In the genomic region with DNA sequence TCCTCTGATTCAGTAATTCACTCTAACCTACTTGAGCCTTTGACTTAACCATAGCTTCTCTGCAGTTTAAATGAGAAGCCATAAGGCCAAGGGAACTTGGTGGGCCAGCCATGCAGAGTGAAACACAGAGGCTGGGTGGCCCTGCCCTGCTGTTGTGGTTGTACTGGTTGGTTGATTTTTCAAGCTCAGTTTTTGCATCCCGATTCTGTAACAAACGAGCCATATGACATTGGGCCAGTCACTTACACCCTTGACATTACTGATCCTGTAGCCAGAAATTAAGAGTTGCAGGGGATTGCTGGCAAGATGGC, we compare ENCODE assay signal across 9 cellular contexts. TPM values are rescaled to one million over a fixed set of nuclear protein-coding genes. Genes with fewer than 3 reads are reported as not detected.
DNase-seq lines count a peak whose midpoint lies in the region; ATAC-seq lines count a peak whose summit lies in the region.
"Had no signal": no experiment of that assay in that cellular context is flagged by ENCODE, and none has a peak within 500 bp of the region (broad histone marks: within the 10 kb centered on the region; RNA-seq: fewer than 3 reads in every experiment).

No MANE protein-coding gene starts in this region.

- H3K4me1 Mint-ChIP-seq in T-helper 1 cell treated with Interleukin-12 subunit alpha and Interleukin-12 subunit beta and Interleukin-4 antibody, amounts not matched to agents 30 μg/mL and 1 μg/mL, for 36 hours (ENCODE audit: low read depth) = peaks cover 27% of the 10 kb centered on the region
- peaks cover 30% of the 10 kb centered on the region for H3K4me1 Mint-ChIP-seq in T-helper 17 cell
- peaks cover 44% of the 10 kb centered on the region for H3K4me1 Mint-ChIP-seq in stimulated activated memory B cell treated with anti-CD40 and anti-IgM and Interleukin-4, amounts not matched to agents 10 μg/mL and 1 μg/mL and 100 μg/mL, for 72 hours

- DNase-seq in T-helper 1 cell (no peak), T-helper 17 cell (no peak), germinal center (ENCODE audit: low spot score) (peak; percentile 44), anterior cingulate cortex (lab: John Stamatoyannopoulos, UW) (no peak)
- no peak for DNase-seq in stimulated activated CD8-positive, alpha-beta memory T cell treated with anti-CD3 and anti-CD28 coated beads, Interleukin-4, amount 100 ng/mL, for 48 hours
- DNase-seq: NCI-H526 treated with DMSO at 0.1 percent for 48 hours had no signal

- peak overlapping the region; percentile 47 for H3K4me3 Mint-ChIP-seq in T-helper 1 cell treated with Interleukin-12 subunit alpha and Interleukin-12 subunit beta and Interleukin-4 antibody, amounts not matched to agents 30 μg/mL and 1 μg/mL, for 36 hours
- peak overlapping the region; percentile 99 for H3K4me3 Mint-ChIP-seq in T-helper 17 cell
- H3K4me3 Mint-ChIP-seq in stimulated activated memory B cell treated with anti-CD40 and anti-IgM and Interleukin-4, amounts not matched to agents 10 μg/mL and 1 μg/mL and 100 μg/mL, for 72 hours = peak overlapping the region; percentile 58

- no peak for ATAC-seq in T-helper 17 cell
- no peak for ATAC-seq in stimulated activated memory B cell treated with anti-CD40 and anti-IgM and Interleukin-4, amounts not matched to agents 10 μg/mL and 1 μg/mL and 100 μg/mL, for 72 hours
- no peak for ATAC-seq in GM21360 (IDR thresholded peaks at IDR 0.05; ENCODE audit: unreplicated experiment)

- peaks cover 32% of the 10 kb centered on the region for H3K27me3 Mint-ChIP-seq in T-helper 1 cell treated with Interleukin-12 subunit alpha and Interleukin-12 subunit beta and Interleukin-4 antibody, amounts not matched to agents 30 μg/mL and 1 μg/mL, for 36 hours (ENCODE audit: low read depth)
- H3K27me3 Mint-ChIP-seq in T-helper 17 cell = peaks cover 19% of the 10 kb centered on the region
- no peaks in the 10 kb centered on the region for H3K27me3 Mint-ChIP-seq in stimulated activated memory B cell treated with anti-CD40 and anti-IgM and Interleukin-4, amounts not matched to agents 10 μg/mL and 1 μg/mL and 100 μg/mL, for 72 hours

- H3K36me3 Mint-ChIP-seq in T-helper 1 cell treated with Interleukin-12 subunit alpha and Interleukin-12 subunit beta and Interleukin-4 antibody, amounts not matched to agents 30 μg/mL and 1 μg/mL, for 36 hours (ENCODE audit: low read depth) = no peaks in the 10 kb centered on the region
- peaks cover 6% of the 10 kb centered on the region for H3K36me3 Mint-ChIP-seq in T-helper 17 cell (ENCODE audit: low read depth)
- H3K36me3 Mint-ChIP-seq in stimulated activated memory B cell treated with anti-CD40 and anti-IgM and Interleukin-4, amounts not matched to agents 10 μg/mL and 1 μg/mL and 100 μg/mL, for 72 hours = no peaks in the 10 kb centered on the region

- H3K9me3 ChIP-seq in T-helper 17 cell (ENCODE audit: control insufficient read depth, low read length, poor library complexity, severe bottlenecking) = no peaks in the 10 kb centered on the region

- H3K27ac Mint-ChIP-seq in T-helper 1 cell treated with Interleukin-12 subunit alpha and Interleukin-12 subunit beta and Interleukin-4 antibody, amounts not matched to agents 30 μg/mL and 1 μg/mL, for 36 hours = no peak overlapping the region
- H3K27ac Mint-ChIP-seq in T-helper 17 cell = peak overlapping the region; percentile 97
- H3K27ac Mint-ChIP-seq in stimulated activated memory B cell treated with anti-CD40 and anti-IgM and Interleukin-4, amounts not matched to agents 10 μg/mL and 1 μg/mL and 100 μg/mL, for 72 hours = peak overlapping the region; percentile 87

- no peaks in the 10 kb centered on the region for H3K9me3 Mint-ChIP-seq in T-helper 1 cell treated with Interleukin-12 subunit alpha and Interleukin-12 subunit beta and Interleukin-4 antibody, amounts not matched to agents 30 μg/mL and 1 μg/mL, for 36 hours
- no peaks in the 10 kb centered on the region for H3K9me3 Mint-ChIP-seq in stimulated activated memory B cell treated with anti-CD40 and anti-IgM and Interleukin-4, amounts not matched to agents 10 μg/mL and 1 μg/mL and 100 μg/mL, for 72 hours

RNA-seq across cellular contexts. Expression of gene RASGEF1B, which starts 1.3 kb away (rescaled TPM):
- 10 to 100 TPM; 48.3 to 58.7 TPM for total RNA-seq in T-helper 17 cell

Comparison
In these comparisons a context has a peak if more than half of its experiments do, and no peak if none do; other contexts are left out.
1. H3K4me3 Mint-ChIP-seq: peak in every context shown above with its lines; median percentile 99 in T-helper 17 cell; 58 in stimulated activated memory B cell treated with anti-CD40 and anti-IgM and Interleukin-4, amounts not matched to agents 10 μg/mL and 1 μg/mL and 100 μg/mL, for 72 hours; 47 in T-helper 1 cell treated with Interleukin-12 subunit alpha and Interleukin-12 subunit beta and Interleukin-4 antibody, amounts not matched to agents 30 μg/mL and 1 μg/mL, for 36 hours.